Comparison of ENCODE assay signal across 18 cellular contexts in genomic region chr17:48499743-48500434, GRCh38. TPM values are rescaled to one million over a fixed set of nuclear protein-coding genes. Genes with fewer than 3 reads are reported as not detected.
DNase-seq lines count a peak whose midpoint lies in the region; ATAC-seq, FAIRE-seq and TF ChIP-seq lines count a peak whose summit lies in the region.
"Had no signal": no experiment of that assay in that cellular context is flagged by ENCODE, and none has a peak within 500 bp of the region (broad histone marks: within the 10 kb centered on the region; RNA-seq: fewer than 3 reads in every experiment).

No MANE protein-coding gene starts in this region.

- in situ Hi-C loops in IMR-90 (cut with MboI; ENCODE audit: low sequenced_read_pairs) (no loop called here), GM13977 (cut with MboI; ENCODE audit: low pct_unique_long_range_greater_than_20kb, low sequenced_read_pairs, unreplicated experiment) (no loop called here)

- FAIRE-seq in A549 (lab: Jason Lieb, UNC): peak; percentile 54
- FAIRE-seq: GM12892 had no signal

- WGBS in A549 (ENCODE audit: missing lambda C conversion rate): 90% methylated on average over 5 of the region's 5 CpGs
- no CpG with 5 or more reads among the region's 5 CpGs for WGBS in IMR-90 (ENCODE audit: extremely low coverage in 2 of 2, insufficient read length in 1 of 2), 2 experiments

- no peak overlapping the region; a peak in 1 of 4 replicates for H4K8ac ChIP-seq in IMR-90 (ENCODE audit: low read depth in 2 of 2, low read length in 2 of 2)

- 0 out of 2 replicates have a peak overlapping the region, but pooled peaks have one; percentile 29 for H3K23ac ChIP-seq in IMR-90 (ENCODE audit: low read depth, low read length)

- dilution Hi-C loops in IMR-90 (cut with HindIII; ENCODE audit: low sequenced_read_pairs, unreplicated experiment): no loop called here

- H2BK5ac ChIP-seq in IMR-90 (ENCODE audit: low read depth, low read length, poor library complexity, severe bottlenecking): no peak overlapping the region

- TF ChIP-seq EP300 in A549 (IDR thresholded peaks at IDR 0.05): no peak

- peaks cover 0 to 24% of the 10 kb centered on the region in 2 experiments; a peak in 2 of 4 replicates for H3K79me1 ChIP-seq in IMR-90 (ENCODE audit: low read depth in 1 of 2, low read length in 2 of 2)

- H3K4me1 ChIP-seq in A549 (peaks cover 14% of the 10 kb centered on the region), IMR-90 (ENCODE audit: control insufficient read depth, insufficient read depth, low read length) (peaks cover 35% of the 10 kb centered on the region), muscle layer of colon (ENCODE audit: insufficient read depth, low read length) (peaks cover 15% of the 10 kb centered on the region)
- H3K4me1 ChIP-seq: BE2C had no signal

- peak overlapping the region; percentile 57 for H2AK5ac ChIP-seq in IMR-90 (ENCODE audit: low read depth, low read length)

- no peak for TF ChIP-seq CTCF in A549 (IDR thresholded peaks at IDR 0.05)
- no peak for TF ChIP-seq CTCF in IMR-90 (conservative IDR thresholded peaks at IDR 0.05; ENCODE audit: low read depth, low read length)
- TF ChIP-seq CTCF in GM13977 (IDR thresholded peaks at IDR 0.05; ENCODE audit: extremely low read depth, insufficient read depth, missing control alignments): no peak
- no peak for TF ChIP-seq CTCF in nephron progenitor cell (IDR thresholded peaks at IDR 0.05)

- no peaks in the 10 kb centered on the region for H3K9me3 Mint-ChIP-seq in nephron progenitor cell
- H3K9me3 Mint-ChIP-seq: CD4-positive, alpha-beta memory T cell had no signal

- no peak for DNase-seq in A549 (ENCODE audit: low read depth in 1 of 2, low spot score in 1 of 2)
- DNase-seq in IMR-90: peak; percentile 65
- DNase-seq in SW480 (ENCODE audit: low spot score): peak; percentile 74
- DNase-seq in GM13977 (ENCODE audit: low spot score): no peak
- DNase-seq in UCSD-AML1 (lab: John Stamatoyannopoulos, UW; ENCODE audit: unreplicated experiment): no peak
- no peak for DNase-seq in nephron progenitor cell
- DNase-seq in globus pallidus (ENCODE audit: low spot score): no peak
- DNase-seq: BE2C; CD4-positive, alpha-beta memory T cell; DND-41; GDM1; NCI-H1694 treated with DMSO at 0.1 percent for 48 hours; NCI-H510A had no signal

- TF ChIP-seq POLR2A in A549 (IDR thresholded peaks at IDR 0.05; ENCODE audit: low read length): no peak
- no peak for TF ChIP-seq POLR2A in IMR-90 (IDR thresholded peaks at IDR 0.05; ENCODE audit: low read depth, low read length)

- peak overlapping the region; percentile 12; the same call in 1 of the 2 replicates for H4K91ac ChIP-seq in IMR-90 (ENCODE audit: insufficient read depth, low read depth, low read length)

- H3K27me3 ChIP-seq in IMR-90 (ENCODE audit: control insufficient read depth, insufficient read depth, low read length) (no peaks in the 10 kb centered on the region), muscle layer of colon (ENCODE audit: control insufficient read depth in 1 of 2, insufficient read depth in 2 of 2, low read length in 2 of 2) (no peaks in the 10 kb centered on the region)

- no peaks in the 10 kb centered on the region for H4K20me1 ChIP-seq in IMR-90 (ENCODE audit: insufficient read depth, low read length)

- H3K4me1 Mint-ChIP-seq in nephron progenitor cell: peaks cover 96% of the 10 kb centered on the region

- peaks cover 4% of the 10 kb centered on the region for H3K27me3 Mint-ChIP-seq in nephron progenitor cell (ENCODE audit: low read depth, poor library complexity)

- intact Hi-C loops in IMR-90 (cut with micrococcal nuclease): loop anchor here (2.0 kb wide), 1 partner anchor 41 kb away; no protein-coding TSS in a partner anchor

- peak overlapping the region; percentile 44 for H3K4ac ChIP-seq in IMR-90 (ENCODE audit: low read depth, low read length)

- H3K9me3 ChIP-seq in A549: no peaks in the 10 kb centered on the region
- no peaks in the 10 kb centered on the region for H3K9me3 ChIP-seq in IMR-90 (ENCODE audit: control insufficient read depth, insufficient read depth, low read length)
- no peaks in the 10 kb centered on the region for H3K9me3 ChIP-seq in muscle layer of colon (ENCODE audit: low read length)
- H3K9me3 ChIP-seq: BE2C had no signal

- TF ChIP-seq RAD21 in A549 (conservative IDR thresholded peaks at IDR 0.05 in 1 of 2, IDR thresholded peaks at IDR 0.05 in 1 of 2) (no peak), IMR-90 (IDR thresholded peaks at IDR 0.05; ENCODE audit: low read length) (no peak)

- no peak overlapping the region for H3K4me2 ChIP-seq in A549
- no peak overlapping the region for H3K4me2 ChIP-seq in IMR-90 (ENCODE audit: low read depth, low read length)

- H3K9ac ChIP-seq in IMR-90 (ENCODE audit: low read depth, low read length): no peak overlapping the region
- no peak overlapping the region for H3K9ac ChIP-seq in muscle layer of colon (ENCODE audit: low read length)
- H3K9ac ChIP-seq: GM23248 had no signal

- POLR2A ChIA-PET in A549 (lab: Yijun Ruan, JAX): no interaction called here
- POLR2A ChIA-PET in IMR-90 (lab: Charles Lee; ENCODE audit: unreplicated experiment): no interaction called here

- peaks cover 25% of the 10 kb centered on the region; the same call in 1 of the 2 replicates for H3K9me1 ChIP-seq in IMR-90 (ENCODE audit: insufficient read depth, low read length)

- no peak overlapping the region for H2AFZ ChIP-seq in IMR-90 (replicated peaks; ENCODE audit: low read length, poor library complexity)
- H2AFZ ChIP-seq: GM23248 had no signal

- ATAC-seq in A549: no peak
- ATAC-seq in IMR-90 (ENCODE audit: low read depth): no peak
- ATAC-seq: HCT116 had no signal

- CTCF ChIA-PET in A549 (lab: Yijun Ruan, JAX): interaction anchor here (0.7 to 4.4 kb wide), 9 partner anchors 40 to 241 kb away, joined by 3 to 15 read pairs (median 3); partner anchors contain the start of gene HOXB5
- CTCF ChIA-PET in IMR-90 (lab: Yijun Ruan, JAX): no interaction called here

- no peak overlapping the region for H3K4me3 Mint-ChIP-seq in nephron progenitor cell
- H3K4me3 Mint-ChIP-seq: CD4-positive, alpha-beta memory T cell had no signal

- H2BK20ac ChIP-seq in IMR-90 (ENCODE audit: low read depth, low read length): peak overlapping the region; percentile 40; the same call in 1 of the 2 replicates

- no peak overlapping the region for H3K14ac ChIP-seq in IMR-90 (replicated peaks; ENCODE audit: low read depth, low read length)

- H3K27ac ChIP-seq in A549 (no peak overlapping the region), IMR-90 (ENCODE audit: insufficient read depth, low read length) (no peak overlapping the region; the same call in 1 of the 2 replicates), muscle layer of colon (ENCODE audit: low read depth, low read length) (peak overlapping the region; percentile 2)
- H3K27ac ChIP-seq: GM23248 had no signal

- peak overlapping the region; percentile 7; the same call in 1 of the 3 replicates for H2BK15ac ChIP-seq in IMR-90 (ENCODE audit: low read depth, low read length)

- H3K56ac ChIP-seq in IMR-90 (ENCODE audit: extremely low read depth, insufficient read depth, low read length): no peak overlapping the region

- H3K4me3 ChIP-seq in A549 (no peak overlapping the region), IMR-90 (ENCODE audit: insufficient read depth, low read depth, low read length) (no peak overlapping the region), muscle layer of colon (ENCODE audit: low read depth in 1 of 2, low read length in 2 of 2) (no peak overlapping the region)
- H3K4me3 ChIP-seq: GM23248 had no signal

- no peak overlapping the region for H2AK9ac ChIP-seq in IMR-90 (replicated peaks; ENCODE audit: low read depth, low read length, poor library complexity)

- no peak overlapping the region for H3K27ac Mint-ChIP-seq in nephron progenitor cell
- H3K27ac Mint-ChIP-seq: CD4-positive, alpha-beta memory T cell had no signal

- no TSS peak for BruUV-seq in IMR-90 (replicated peaks; lab: Mats Ljungman, UMichigan)

- H3K36me3 ChIP-seq in IMR-90 (ENCODE audit: control insufficient read depth, insufficient read depth, low read length): no peaks in the 10 kb centered on the region
- H3K36me3 ChIP-seq in muscle layer of colon (ENCODE audit: insufficient read depth, low read length): no peaks in the 10 kb centered on the region
- H3K36me3 ChIP-seq: BE2C had no signal

- H2BK120ac ChIP-seq in IMR-90 (ENCODE audit: low read depth, low read length): no peak overlapping the region

- no peak overlapping the region for H4K5ac ChIP-seq in IMR-90 (ENCODE audit: low read depth, low read length)

- H3K36me3 Mint-ChIP-seq in nephron progenitor cell (ENCODE audit: low read depth): no peaks in the 10 kb centered on the region
- H3K36me3 Mint-ChIP-seq: CD4-positive, alpha-beta memory T cell had no signal

- no peak overlapping the region for H3K18ac ChIP-seq in IMR-90 (ENCODE audit: low read depth, low read length)

TF ChIP-seq in A549, 52 proteins besides CTCF, POLR2A, EP300 and RAD21:
- TF ChIP-seq HOXA7 (CRISPR knock-in tag; IDR thresholded peaks at IDR 0.05) (no peak), GATA3 (IDR thresholded peaks at IDR 0.05; ENCODE audit: borderline replicate concordance) (0 out of 2 replicates have a peak, but pooled peaks have one; percentile 26)

TF ChIP-seq in IMR-90, 13 proteins besides CTCF, POLR2A, EP300 and RAD21 (continues in another document):
- TF ChIP-seq MAZ (IDR thresholded peaks at IDR 0.05; ENCODE audit: borderline replicate concordance, low read depth, low read length): no peak
- no peak for TF ChIP-seq CEBPB (IDR thresholded peaks at IDR 0.05; ENCODE audit: low read depth, low read length)

RNA-seq across cellular contexts. Expression of gene HOXB1, which starts 30.9 kb away (rescaled TPM):
- polyA plus RNA-seq in A549 (2011; rRNA removed) (not detected in 2 replicates), A549 (2017; fragmentation: RNase III; extraction: RNeasy Plus Mini Kit Qiagen cat#74134 plus additional on column Dnase treatment) (not detected in 3 replicates), IMR-90 (2012; rRNA removed) (not detected in 2 replicates)
- polyA plus RNA-seq in A549 (2012; cell fraction: cytosol; rRNA removed): not detected in 2 replicates
- polyA plus RNA-seq in A549 (2012; cell fraction: nucleus; rRNA removed): 0.06 TPM in 1 of 2 replicates, not detected in the other
- polyA minus RNA-seq in A549 (2011; rRNA and poly(A)+ RNA removed): not detected in 2 replicates
- total RNA-seq in IMR-90 (2012; rRNA removed): not detected in 2 replicates
- polyA plus RNA-seq in IMR-90 (2012; cell fraction: cytosol; rRNA removed): not detected in 2 replicates
- polyA plus RNA-seq in IMR-90 (2012; cell fraction: nucleus; rRNA removed; ENCODE audit: low replicate concordance): 0.05 TPM in 1 of 2 replicates, not detected in the other
- total RNA-seq: CD4-positive, alpha-beta memory T cell; GM23248; OCI-LY7 had no signal
- polyA plus RNA-seq: CD4-positive, alpha-beta memory T cell; GM23248 had no signal

RNA-seq across cellular contexts. Expression of gene HOXB2, which starts 45.0 kb away (rescaled TPM):
- polyA plus RNA-seq in A549 (2011; rRNA removed): 2.6 and 2.7 TPM in 2 replicates
- 1.8 and 2.7 TPM in 2 replicates for polyA plus RNA-seq in A549 (2012; cell fraction: cytosol; rRNA removed)
- polyA plus RNA-seq in A549 (2012; cell fraction: nucleus; rRNA removed): 3.6 and 3.7 TPM in 2 replicates
- polyA plus RNA-seq in A549 (2017; fragmentation: RNase III; extraction: RNeasy Plus Mini Kit Qiagen cat#74134 plus additional on column Dnase treatment): 0.58 to 0.65 TPM (median 0.60 TPM) in 3 replicates
- 0.79 and 0.92 TPM in 2 replicates for polyA minus RNA-seq in A549 (2011; rRNA and poly(A)+ RNA removed)
- total RNA-seq in IMR-90 (2012; rRNA removed): 2.7 and 3.1 TPM in 2 replicates
- 29.9 and 33.8 TPM in 2 replicates for polyA plus RNA-seq in IMR-90 (2012; rRNA removed)
- 31.5 and 50.7 TPM in 2 replicates for polyA plus RNA-seq in IMR-90 (2012; cell fraction: cytosol; rRNA removed)
- 69.3 and 123 TPM in 2 replicates for polyA plus RNA-seq in IMR-90 (2012; cell fraction: nucleus; rRNA removed; ENCODE audit: low replicate concordance)
- total RNA-seq: OCI-LY7 had no signal

Comparison
In these comparisons a context has a peak if more than half of its experiments do, and no peak if none do; other contexts are left out.
1. DNase-seq: peak in IMR-90 (single experiment) and SW480 (single experiment); none in A549 (0 of 2), GM13977 (single experiment), UCSD-AML1 (single experiment), nephron progenitor cell (single experiment) and globus pallidus (single experiment).
2. RNA of gene HOXB2, which starts 45.0 kb away (polyA plus RNA-seq): 29.9 to 123 TPM in IMR-90; 0.58 to 3.7 TPM in A549; every median in the first group is over 4 times any median in the second.